Comparison of ENCODE assay signal across 1 cellular context in the genomic region with DNA sequence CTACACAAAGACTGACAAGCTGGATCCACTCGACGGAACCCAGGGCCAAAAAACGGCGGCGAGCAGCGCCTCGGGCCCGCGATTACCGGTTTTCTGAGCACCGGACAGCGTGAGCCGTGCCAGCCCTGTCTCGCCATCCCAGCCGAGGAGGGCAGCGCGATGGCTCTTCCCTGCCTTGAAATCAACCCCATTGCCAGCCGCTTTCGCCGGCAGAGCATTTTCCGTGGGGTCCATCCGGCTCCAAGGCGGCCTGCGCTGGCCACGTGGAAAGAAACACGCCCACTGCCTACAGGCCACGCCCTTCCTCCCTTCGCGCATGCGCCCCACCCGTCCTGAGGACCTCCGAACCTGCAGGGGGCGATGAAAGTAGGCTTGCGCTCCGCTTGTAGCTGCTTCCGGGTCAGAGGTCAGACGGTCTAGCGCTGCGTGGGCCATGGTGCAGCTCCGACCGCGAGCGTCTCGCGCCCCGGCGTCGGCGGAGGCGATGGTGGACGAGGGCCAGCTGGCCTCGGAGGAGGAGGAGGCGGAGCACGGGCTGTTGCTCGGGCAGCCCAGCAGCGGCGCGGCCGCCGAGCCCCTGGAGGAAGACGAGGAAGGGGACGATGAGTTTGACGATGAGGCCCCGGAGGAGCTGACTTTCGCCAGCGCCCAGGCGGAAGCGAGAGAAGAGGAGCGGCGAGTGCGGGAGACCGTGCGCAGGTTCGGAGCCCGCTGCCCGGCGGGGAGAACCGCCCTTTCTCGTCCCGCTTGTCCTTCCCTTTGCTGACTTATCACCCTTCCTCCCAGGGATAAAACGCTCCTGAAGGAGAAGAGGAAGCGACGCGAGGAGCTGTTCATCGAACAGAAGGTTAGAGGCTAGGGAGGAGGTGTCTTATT.
TF ChIP-seq lines count a peak whose summit lies in the region.

A gene (plus strand): TSS at position 410 of the 876 bp plus-strand sequence. CDS start 24 bp downstream, at position 434.

TF ChIP-seq in HepG2, 621 proteins besides CTCF, POLR2A, EP300 and RAD21 (continued from another document and continues in another):
- TF ChIP-seq, protein P1, sequence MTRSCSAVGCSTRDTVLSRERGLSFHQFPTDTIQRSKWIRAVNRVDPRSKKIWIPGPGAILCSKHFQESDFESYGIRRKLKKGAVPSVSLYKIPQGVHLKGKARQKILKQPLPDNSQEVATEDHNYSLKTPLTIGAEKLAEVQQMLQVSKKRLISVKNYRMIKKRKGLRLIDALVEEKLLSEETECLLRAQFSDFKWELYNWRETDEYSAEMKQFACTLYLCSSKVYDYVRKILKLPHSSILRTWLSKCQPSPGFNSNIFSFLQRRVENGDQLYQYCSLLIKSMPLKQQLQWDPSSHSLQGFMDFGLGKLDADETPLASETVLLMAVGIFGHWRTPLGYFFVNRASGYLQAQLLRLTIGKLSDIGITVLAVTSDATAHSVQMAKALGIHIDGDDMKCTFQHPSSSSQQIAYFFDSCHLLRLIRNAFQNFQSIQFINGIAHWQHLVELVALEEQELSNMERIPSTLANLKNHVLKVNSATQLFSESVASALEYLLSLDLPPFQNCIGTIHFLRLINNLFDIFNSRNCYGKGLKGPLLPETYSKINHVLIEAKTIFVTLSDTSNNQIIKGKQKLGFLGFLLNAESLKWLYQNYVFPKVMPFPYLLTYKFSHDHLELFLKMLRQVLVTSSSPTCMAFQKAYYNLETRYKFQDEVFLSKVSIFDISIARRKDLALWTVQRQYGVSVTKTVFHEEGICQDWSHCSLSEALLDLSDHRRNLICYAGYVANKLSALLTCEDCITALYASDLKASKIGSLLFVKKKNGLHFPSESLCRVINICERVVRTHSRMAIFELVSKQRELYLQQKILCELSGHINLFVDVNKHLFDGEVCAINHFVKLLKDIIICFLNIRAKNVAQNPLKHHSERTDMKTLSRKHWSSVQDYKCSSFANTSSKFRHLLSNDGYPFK (CRISPR knock-in tag; IDR thresholded peaks at IDR 0.05; ENCODE audit: borderline replicate concordance): peak; percentile 97
- TF ChIP-seq ZNF567 (CRISPR knock-in tag; IDR thresholded peaks at IDR 0.05; ENCODE audit: borderline replicate concordance): peak; percentile 97
- TF ChIP-seq, protein P2, sequence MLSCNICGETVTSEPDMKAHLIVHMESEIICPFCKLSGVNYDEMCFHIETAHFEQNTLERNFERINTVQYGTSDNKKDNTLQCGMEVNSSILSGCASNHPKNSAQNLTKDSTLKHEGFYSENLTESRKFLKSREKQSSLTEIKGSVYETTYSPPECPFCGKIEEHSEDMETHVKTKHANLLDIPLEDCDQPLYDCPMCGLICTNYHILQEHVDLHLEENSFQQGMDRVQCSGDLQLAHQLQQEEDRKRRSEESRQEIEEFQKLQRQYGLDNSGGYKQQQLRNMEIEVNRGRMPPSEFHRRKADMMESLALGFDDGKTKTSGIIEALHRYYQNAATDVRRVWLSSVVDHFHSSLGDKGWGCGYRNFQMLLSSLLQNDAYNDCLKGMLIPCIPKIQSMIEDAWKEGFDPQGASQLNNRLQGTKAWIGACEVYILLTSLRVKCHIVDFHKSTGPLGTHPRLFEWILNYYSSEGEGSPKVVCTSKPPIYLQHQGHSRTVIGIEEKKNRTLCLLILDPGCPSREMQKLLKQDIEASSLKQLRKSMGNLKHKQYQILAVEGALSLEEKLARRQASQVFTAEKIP (CRISPR knock-in tag; IDR thresholded peaks at IDR 0.05; ENCODE audit: borderline replicate concordance): no peak
- TF ChIP-seq, protein P3, sequence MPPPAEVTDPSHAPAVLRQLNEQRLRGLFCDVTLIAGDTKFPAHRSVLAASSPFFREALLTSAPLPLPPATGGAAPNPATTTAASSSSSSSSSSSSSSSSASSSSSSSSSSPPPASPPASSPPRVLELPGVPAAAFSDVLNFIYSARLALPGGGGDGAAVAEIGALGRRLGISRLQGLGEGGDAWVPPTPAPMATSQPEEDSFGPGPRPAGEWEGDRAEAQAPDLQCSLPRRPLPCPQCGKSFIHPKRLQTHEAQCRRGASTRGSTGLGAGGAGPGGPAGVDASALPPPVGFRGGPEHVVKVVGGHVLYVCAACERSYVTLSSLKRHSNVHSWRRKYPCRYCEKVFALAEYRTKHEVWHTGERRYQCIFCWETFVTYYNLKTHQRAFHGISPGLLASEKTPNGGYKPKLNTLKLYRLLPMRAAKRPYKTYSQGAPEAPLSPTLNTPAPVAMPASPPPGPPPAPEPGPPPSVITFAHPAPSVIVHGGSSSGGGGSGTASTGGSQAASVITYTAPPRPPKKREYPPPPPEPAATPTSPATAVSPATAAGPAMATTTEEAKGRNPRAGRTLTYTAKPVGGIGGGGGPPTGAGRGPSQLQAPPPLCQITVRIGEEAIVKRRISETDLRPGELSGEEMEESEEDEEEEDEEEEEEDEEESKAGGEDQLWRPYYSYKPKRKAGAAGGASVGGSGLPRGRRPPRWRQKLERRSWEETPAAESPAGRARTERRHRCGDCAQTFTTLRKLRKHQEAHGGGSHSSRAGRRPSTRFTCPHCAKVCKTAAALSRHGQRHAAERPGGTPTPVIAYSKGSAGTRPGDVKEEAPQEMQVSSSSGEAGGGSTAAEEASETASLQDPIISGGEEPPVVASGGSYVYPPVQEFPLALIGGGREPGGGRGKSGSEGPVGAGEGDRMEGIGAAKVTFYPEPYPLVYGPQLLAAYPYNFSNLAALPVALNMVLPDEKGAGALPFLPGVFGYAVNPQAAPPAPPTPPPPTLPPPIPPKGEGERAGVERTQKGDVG (CRISPR knock-in tag; IDR thresholded peaks at IDR 0.05; ENCODE audit: borderline replicate concordance): peak; percentile 97
- TF ChIP-seq, protein P4, sequence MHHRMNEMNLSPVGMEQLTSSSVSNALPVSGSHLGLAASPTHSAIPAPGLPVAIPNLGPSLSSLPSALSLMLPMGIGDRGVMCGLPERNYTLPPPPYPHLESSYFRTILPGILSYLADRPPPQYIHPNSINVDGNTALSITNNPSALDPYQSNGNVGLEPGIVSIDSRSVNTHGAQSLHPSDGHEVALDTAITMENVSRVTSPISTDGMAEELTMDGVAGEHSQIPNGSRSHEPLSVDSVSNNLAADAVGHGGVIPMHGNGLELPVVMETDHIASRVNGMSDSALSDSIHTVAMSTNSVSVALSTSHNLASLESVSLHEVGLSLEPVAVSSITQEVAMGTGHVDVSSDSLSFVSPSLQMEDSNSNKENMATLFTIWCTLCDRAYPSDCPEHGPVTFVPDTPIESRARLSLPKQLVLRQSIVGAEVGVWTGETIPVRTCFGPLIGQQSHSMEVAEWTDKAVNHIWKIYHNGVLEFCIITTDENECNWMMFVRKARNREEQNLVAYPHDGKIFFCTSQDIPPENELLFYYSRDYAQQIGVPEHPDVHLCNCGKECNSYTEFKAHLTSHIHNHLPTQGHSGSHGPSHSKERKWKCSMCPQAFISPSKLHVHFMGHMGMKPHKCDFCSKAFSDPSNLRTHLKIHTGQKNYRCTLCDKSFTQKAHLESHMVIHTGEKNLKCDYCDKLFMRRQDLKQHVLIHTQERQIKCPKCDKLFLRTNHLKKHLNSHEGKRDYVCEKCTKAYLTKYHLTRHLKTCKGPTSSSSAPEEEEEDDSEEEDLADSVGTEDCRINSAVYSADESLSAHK (CRISPR knock-in tag; IDR thresholded peaks at IDR 0.05; ENCODE audit: borderline replicate concordance): peak; percentile 77; the same call in 1 of the 2 replicates
- 0 out of 2 replicates have a peak, but pooled peaks have one; percentile 59 for TF ChIP-seq GTF2F1 (IDR thresholded peaks at IDR 0.05; ENCODE audit: low read length)
- TF ChIP-seq, protein P5, sequence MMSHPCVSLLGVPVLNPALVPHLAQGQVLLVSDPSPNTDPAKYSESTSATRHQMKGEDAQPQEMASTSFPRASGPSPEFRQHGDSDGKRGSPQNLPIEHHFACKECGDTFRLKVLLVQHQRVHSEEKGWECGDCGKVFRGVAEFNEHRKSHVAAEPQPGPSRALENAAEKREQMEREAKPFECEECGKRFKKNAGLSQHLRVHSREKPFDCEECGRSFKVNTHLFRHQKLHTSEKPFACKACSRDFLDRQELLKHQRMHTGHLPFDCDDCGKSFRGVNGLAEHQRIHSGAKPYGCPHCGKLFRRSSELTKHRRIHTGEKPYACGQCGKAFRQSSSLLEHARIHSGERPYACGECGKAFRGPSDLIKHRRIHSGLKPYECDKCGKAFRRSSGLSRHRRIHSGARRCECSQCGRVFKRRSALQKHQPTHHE (CRISPR knock-in tag; IDR thresholded peaks at IDR 0.05; ENCODE audit: borderline replicate concordance): peak; percentile 78
- TF ChIP-seq ZNF354B (CRISPR knock-in tag; IDR thresholded peaks at IDR 0.05): peak; percentile 99
- TF ChIP-seq NRL (CRISPR knock-in tag; IDR thresholded peaks at IDR 0.05; ENCODE audit: borderline replicate concordance): peak; percentile 99
- TF ChIP-seq TEAD2 (CRISPR knock-in tag; IDR thresholded peaks at IDR 0.05): peak; percentile 50
- peak; percentile 92 for TF ChIP-seq MEF2D (CRISPR knock-in tag; IDR thresholded peaks at IDR 0.05)
- TF ChIP-seq MEIS2 (CRISPR knock-in tag; IDR thresholded peaks at IDR 0.05): 0 out of 2 replicates have a peak, but pooled peaks have one; percentile 7
- no peak for TF ChIP-seq CCAR2 (optimal IDR thresholded peaks at IDR 0.05; ENCODE audit: low read depth, low read length)
- TF ChIP-seq FOXA1 (IDR thresholded peaks at IDR 0.05): no peak
- peak; percentile 56 for TF ChIP-seq FOXA1 (CRISPR knock-in tag; IDR thresholded peaks at IDR 0.05)
- peak; percentile 91 for TF ChIP-seq ZNF790 (CRISPR knock-in tag; IDR thresholded peaks at IDR 0.05; ENCODE audit: borderline replicate concordance)
- TF ChIP-seq, protein P6, sequence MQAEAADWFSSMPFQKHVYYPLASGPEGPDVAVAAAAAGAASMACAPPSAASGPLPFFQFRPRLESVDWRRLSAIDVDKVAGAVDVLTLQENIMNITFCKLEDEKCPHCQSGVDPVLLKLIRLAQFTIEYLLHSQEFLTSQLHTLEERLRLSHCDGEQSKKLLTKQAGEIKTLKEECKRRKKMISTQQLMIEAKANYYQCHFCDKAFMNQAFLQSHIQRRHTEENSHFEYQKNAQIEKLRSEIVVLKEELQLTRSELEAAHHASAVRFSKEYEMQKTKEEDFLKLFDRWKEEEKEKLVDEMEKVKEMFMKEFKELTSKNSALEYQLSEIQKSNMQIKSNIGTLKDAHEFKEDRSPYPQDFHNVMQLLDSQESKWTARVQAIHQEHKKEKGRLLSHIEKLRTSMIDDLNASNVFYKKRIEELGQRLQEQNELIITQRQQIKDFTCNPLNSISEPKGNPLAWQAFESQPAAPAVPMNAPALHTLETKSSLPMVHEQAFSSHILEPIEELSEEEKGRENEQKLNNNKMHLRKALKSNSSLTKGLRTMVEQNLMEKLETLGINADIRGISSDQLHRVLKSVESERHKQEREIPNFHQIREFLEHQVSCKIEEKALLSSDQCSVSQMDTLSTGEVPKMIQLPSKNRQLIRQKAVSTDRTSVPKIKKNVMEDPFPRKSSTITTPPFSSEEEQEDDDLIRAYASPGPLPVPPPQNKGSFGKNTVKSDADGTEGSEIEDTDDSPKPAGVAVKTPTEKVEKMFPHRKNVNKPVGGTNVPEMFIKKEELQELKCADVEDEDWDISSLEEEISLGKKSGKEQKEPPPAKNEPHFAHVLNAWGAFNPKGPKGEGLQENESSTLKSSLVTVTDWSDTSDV (CRISPR knock-in tag; IDR thresholded peaks at IDR 0.05): peak; percentile 95
- TF ChIP-seq PAX8 (CRISPR knock-in tag; IDR thresholded peaks at IDR 0.05; ENCODE audit: borderline replicate concordance): peak; percentile 83; the same call in 1 of the 2 replicates
- TF ChIP-seq REPIN1 (CRISPR knock-in tag; IDR thresholded peaks at IDR 0.05; ENCODE audit: borderline replicate concordance, low read depth): peak; percentile 100
- TF ChIP-seq DR1 (CRISPR knock-in tag; IDR thresholded peaks at IDR 0.05): peak; percentile 97
- no peak for TF ChIP-seq ZNF7 (CRISPR knock-in tag; IDR thresholded peaks at IDR 0.05)
- TF ChIP-seq THAP11 (CRISPR knock-in tag; IDR thresholded peaks at IDR 0.05): peak; percentile 97
- peak; percentile 97 for TF ChIP-seq EED (CRISPR knock-in tag; IDR thresholded peaks at IDR 0.05)
- no peak for TF ChIP-seq ZNF251 (CRISPR knock-in tag; IDR thresholded peaks at IDR 0.05)
- TF ChIP-seq ZNF557 (CRISPR knock-in tag; IDR thresholded peaks at IDR 0.05): peak; percentile 67; the same call in 1 of the 2 replicates
- no peak for TF ChIP-seq TAF15 (IDR thresholded peaks at IDR 0.05; ENCODE audit: low read depth, low read length, poor library complexity, severe bottlenecking)
- TF ChIP-seq NONO (IDR thresholded peaks at IDR 0.05): no peak
- peak; percentile 100 for TF ChIP-seq NONO (CRISPR knock-in tag; conservative IDR thresholded peaks at IDR 0.05)
- peak; percentile 96; the same call in 1 of the 2 replicates for TF ChIP-seq ZNF558 (CRISPR knock-in tag; IDR thresholded peaks at IDR 0.05; ENCODE audit: borderline replicate concordance)
- TF ChIP-seq, protein P7, sequence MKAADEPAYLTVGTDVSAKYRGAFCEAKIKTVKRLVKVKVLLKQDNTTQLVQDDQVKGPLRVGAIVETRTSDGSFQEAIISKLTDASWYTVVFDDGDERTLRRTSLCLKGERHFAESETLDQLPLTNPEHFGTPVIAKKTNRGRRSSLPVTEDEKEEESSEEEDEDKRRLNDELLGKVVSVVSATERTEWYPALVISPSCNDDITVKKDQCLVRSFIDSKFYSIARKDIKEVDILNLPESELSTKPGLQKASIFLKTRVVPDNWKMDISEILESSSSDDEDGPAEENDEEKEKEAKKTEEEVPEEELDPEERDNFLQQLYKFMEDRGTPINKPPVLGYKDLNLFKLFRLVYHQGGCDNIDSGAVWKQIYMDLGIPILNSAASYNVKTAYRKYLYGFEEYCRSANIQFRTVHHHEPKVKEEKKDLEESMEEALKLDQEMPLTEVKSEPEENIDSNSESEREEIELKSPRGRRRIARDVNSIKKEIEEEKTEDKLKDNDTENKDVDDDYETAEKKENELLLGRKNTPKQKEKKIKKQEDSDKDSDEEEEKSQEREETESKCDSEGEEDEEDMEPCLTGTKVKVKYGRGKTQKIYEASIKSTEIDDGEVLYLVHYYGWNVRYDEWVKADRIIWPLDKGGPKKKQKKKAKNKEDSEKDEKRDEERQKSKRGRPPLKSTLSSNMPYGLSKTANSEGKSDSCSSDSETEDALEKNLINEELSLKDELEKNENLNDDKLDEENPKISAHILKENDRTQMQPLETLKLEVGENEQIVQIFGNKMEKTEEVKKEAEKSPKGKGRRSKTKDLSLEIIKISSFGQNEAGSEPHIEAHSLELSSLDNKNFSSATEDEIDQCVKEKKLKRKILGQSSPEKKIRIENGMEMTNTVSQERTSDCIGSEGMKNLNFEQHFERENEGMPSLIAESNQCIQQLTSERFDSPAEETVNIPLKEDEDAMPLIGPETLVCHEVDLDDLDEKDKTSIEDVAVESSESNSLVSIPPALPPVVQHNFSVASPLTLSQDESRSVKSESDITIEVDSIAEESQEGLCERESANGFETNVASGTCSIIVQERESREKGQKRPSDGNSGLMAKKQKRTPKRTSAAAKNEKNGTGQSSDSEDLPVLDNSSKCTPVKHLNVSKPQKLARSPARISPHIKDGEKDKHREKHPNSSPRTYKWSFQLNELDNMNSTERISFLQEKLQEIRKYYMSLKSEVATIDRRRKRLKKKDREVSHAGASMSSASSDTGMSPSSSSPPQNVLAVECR (CRISPR knock-in tag; IDR thresholded peaks at IDR 0.05; ENCODE audit: borderline replicate concordance): peak; percentile 99
- no peak; the same call in 1 of the 2 replicates for TF ChIP-seq ONECUT2 (CRISPR knock-in tag; IDR thresholded peaks at IDR 0.05)
